In the genomic region with DNA sequence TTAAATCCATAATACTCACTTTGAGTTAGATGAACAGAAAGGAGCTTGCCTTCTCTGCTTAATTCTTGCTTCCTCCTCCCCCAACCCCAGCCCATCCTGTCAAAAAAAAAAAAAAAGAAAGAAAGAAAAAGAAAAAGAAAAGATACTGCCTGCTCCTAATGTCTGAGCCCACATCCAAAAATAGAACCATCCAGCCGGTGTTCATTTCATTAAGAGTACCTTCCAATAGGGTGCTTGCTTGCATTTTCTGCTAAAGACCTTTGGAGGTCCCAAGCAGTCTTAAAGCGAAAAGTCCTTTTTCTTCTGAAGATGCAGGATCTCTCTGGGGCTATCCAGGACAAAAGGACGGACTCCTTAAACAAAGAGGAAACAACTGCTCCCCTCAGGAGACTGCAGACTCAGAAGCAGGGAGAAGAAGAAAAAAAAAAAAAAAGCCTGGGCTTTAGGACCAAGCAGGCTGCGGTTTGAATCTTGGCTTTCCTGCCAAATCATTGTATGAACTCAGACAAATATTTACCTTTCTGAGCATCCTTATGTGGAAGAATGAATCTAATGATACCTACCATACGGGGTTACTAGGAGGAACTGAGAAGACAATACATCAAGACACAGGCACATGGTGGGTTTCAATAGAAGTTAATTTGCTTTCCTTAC, we compare ENCODE assay signal across 15 cellular contexts.
DNase-seq lines count a peak whose midpoint lies in the region; ATAC-seq and TF ChIP-seq lines count a peak whose summit lies in the region.
"Had no signal": no experiment of that assay in that cellular context is flagged by ENCODE, and none has a peak within 500 bp of the region (broad histone marks: within the 10 kb centered on the region; RNA-seq: fewer than 3 reads in every experiment).

No MANE protein-coding gene starts in this region.

- POLR2A ChIA-PET in T-cell (lab: Charles Lee), result no interaction called here

- in situ Hi-C loops in astrocyte of the cerebellum (cut with HindIII; ENCODE audit: low sequenced_read_pairs), result no loop called here

- DNase-seq in COR-L47 (lab: John Stamatoyannopoulos, UW) (peak; percentile 45), NCI-H1105 (lab: John Stamatoyannopoulos, UW) (peak; percentile 32), astrocyte of the cerebellum (ENCODE audit: low read depth) (peak; percentile 58), posterior cingulate gyrus (no peak), T-cell (no peak), testis (no peak), SW480 (ENCODE audit: low spot score) (no peak)
- DNase-seq: activated T-cell treated with anti-CD3 and anti-CD28 coated beads, Interleukin-2, amount 50 U/mL, for 1 hour; body of pancreas; SHP77 treated with DMSO at 0.1 percent for 48 hours; small intestine had no signal

- no peaks in the 10 kb centered on the region for H3K27me3 ChIP-seq in testis
- H3K27me3 ChIP-seq: BLaER1, body of pancreas, vagina had no signal

- H3K4me3 Mint-ChIP-seq in nephron (peak overlapping the region in 2 of 3 experiments; percentile 15 to 62), T-cell (no peak overlapping the region)

- no peak for ATAC-seq in T-cell (replicated peaks in 1 of 4)
- ATAC-seq: body of pancreas had no signal

- H3K4me3 ChIP-seq in astrocyte of the cerebellum (ENCODE audit: low read depth, low read length), result no peak overlapping the region
- H3K4me3 ChIP-seq in testis, result no peak overlapping the region
- H3K4me3 ChIP-seq: BLaER1, body of pancreas, vagina had no signal

- CTCF ChIA-PET in T-cell (lab: Charles Lee), result no interaction called here

- H3K9me3 ChIP-seq in testis, result no peaks in the 10 kb centered on the region
- H3K9me3 ChIP-seq: BLaER1, body of pancreas, vagina had no signal

- no peaks in the 10 kb centered on the region for H3K36me3 Mint-ChIP-seq in nephron (ENCODE audit: low read depth)
- H3K36me3 Mint-ChIP-seq in T-cell, result no peaks in the 10 kb centered on the region

- intact Hi-C loops in posterior cingulate gyrus (cut with DNase I) (no loop called here), testis (cut with DNase I; ENCODE audit: low total_unique reads) (no loop called here)

- H3K4me1 ChIP-seq in testis, result peaks cover 5% of the 10 kb centered on the region
- H3K4me1 ChIP-seq: BLaER1 had no signal

- TF ChIP-seq CTCF in astrocyte of the cerebellum (IDR thresholded peaks at IDR 0.05; ENCODE audit: low read depth, low read length, missing control alignments) (no peak), nephron (IDR thresholded peaks at IDR 0.05; ENCODE audit: unreplicated experiment in 3 of 3) (no peak), testis (IDR thresholded peaks at IDR 0.05) (no peak)

- H3K27me3 Mint-ChIP-seq in nephron (ENCODE audit: low read depth) (no peaks in the 10 kb centered on the region), T-cell (no peaks in the 10 kb centered on the region)

- peaks cover 36% of the 10 kb centered on the region for H3K4me1 Mint-ChIP-seq in nephron
- no peaks in the 10 kb centered on the region for H3K4me1 Mint-ChIP-seq in T-cell

- no peaks in the 10 kb centered on the region for H3K36me3 ChIP-seq in testis (ENCODE audit: low read depth, missing control alignments)
- H3K36me3 ChIP-seq: BLaER1, vagina, WERI-Rb-1 had no signal

- no peak for TF ChIP-seq POLR2A in testis (IDR thresholded peaks at IDR 0.05)

- H3K27ac Mint-ChIP-seq in nephron, result peak overlapping the region in 2 of 3 experiments; percentile 21 to 71
- H3K27ac Mint-ChIP-seq in T-cell, result no peak overlapping the region

- no peaks in the 10 kb centered on the region for H3K9me3 Mint-ChIP-seq in nephron
- no peaks in the 10 kb centered on the region for H3K9me3 Mint-ChIP-seq in T-cell

- H3K27ac ChIP-seq in testis, result no peak overlapping the region
- H3K27ac ChIP-seq: BLaER1, body of pancreas, WERI-Rb-1 had no signal

- 73 to 82% methylated on average over 5 of the region's 5 CpGs for WGBS in testis, 2 donors

Comparison
In these comparisons a context has a peak if more than half of its experiments do, and no peak if none do; other contexts are left out.
1. DNase-seq: peak in COR-L47 (single experiment), NCI-H1105 (single experiment) and astrocyte of the cerebellum (single experiment); none in posterior cingulate gyrus (0 of 10), T-cell (0 of 34), testis (single experiment) and SW480 (single experiment).
2. H3K27ac Mint-ChIP-seq: peak in nephron (2 of 3); none in T-cell (0 of 2).
3. H3K4me3 Mint-ChIP-seq: peak in nephron (2 of 3); none in T-cell (0 of 3).